ENCODE assay signal across 8 cellular contexts in genomic region chrX:154459843-154460242, GRCh38. TPM values are rescaled to one million over a fixed set of nuclear protein-coding genes. Genes with fewer than 3 reads are reported as not detected.
DNase-seq lines count a peak whose midpoint lies in the region; ATAC-seq and TF ChIP-seq lines count a peak whose summit lies in the region.

No MANE protein-coding gene starts in this region.

- DNase-seq in stimulated activated naive CD8-positive, alpha-beta T cell treated with anti-CD3 and anti-CD28 coated beads, Interleukin-15, Interleukin-2, amounts not matched to agents 100 U/mL and 50 U/mL, for 24 hours: no peak
- DNase-seq in ascending aorta (ENCODE audit: low spot score in 2 of 2): no peak
- no peak for DNase-seq in memory B cell (ENCODE audit: low spot score in 2 of 2)
- DNase-seq in upper lobe of right lung: no peak
- no peak for DNase-seq in occipital lobe (lab: John Stamatoyannopoulos, UW)
- DNase-seq in prostate gland (ENCODE audit: low spot score): no peak

- H3K4me3 ChIP-seq in ascending aorta (peak overlapping the region in 1 of 2 donors; percentile 89), upper lobe of right lung (no peak overlapping the region), prostate gland (peak overlapping the region in 1 of 2 donors; percentile 53)

- 47% methylated on average over 3 of the region's 14 CpGs for WGBS in prostate gland

- intact Hi-C loops in ascending aorta (cut with DNase I): no loop called here
- intact Hi-C loops in upper lobe of right lung (cut with DNase I): no loop called here
- intact Hi-C loops in prostate gland (cut with DNase I): no loop called here

- H3K36me3 ChIP-seq in ascending aorta (peaks cover 9 to 14% of the 10 kb centered on the region in 2 donors), upper lobe of right lung (no peaks in the 10 kb centered on the region), prostate gland (no peaks in the 10 kb centered on the region)

- TF ChIP-seq POLR2A in prostate gland (IDR thresholded peaks at IDR 0.05): no peak

- H3K4me3 Mint-ChIP-seq in stimulated activated naive CD8-positive, alpha-beta T cell treated with anti-CD3 and anti-CD28 coated beads, Interleukin-15, Interleukin-2, amounts not matched to agents 100 ng/mL and 50 ng/mL, for 24 hours: peak overlapping the region; percentile 82
- H3K4me3 Mint-ChIP-seq in memory B cell: peak overlapping the region; percentile 69

- H3K27me3 ChIP-seq in ascending aorta: no peaks in the 10 kb centered on the region
- no peaks in the 10 kb centered on the region for H3K27me3 ChIP-seq in upper lobe of right lung
- no peaks in the 10 kb centered on the region for H3K27me3 ChIP-seq in prostate gland (replicated peaks; ENCODE audit: insufficient read depth)

- H3K27ac Mint-ChIP-seq in stimulated activated naive CD8-positive, alpha-beta T cell treated with anti-CD3 and anti-CD28 coated beads, Interleukin-15, Interleukin-2, amounts not matched to agents 100 ng/mL and 50 ng/mL, for 24 hours: no peak overlapping the region
- no peak overlapping the region for H3K27ac Mint-ChIP-seq in memory B cell

- H3K27ac ChIP-seq in ascending aorta (peak overlapping the region; percentile 18 to 82), upper lobe of right lung (no peak overlapping the region), prostate gland (no peak overlapping the region)

- TF ChIP-seq CTCF in ascending aorta (IDR thresholded peaks at IDR 0.05) (no peak), upper lobe of right lung (IDR thresholded peaks at IDR 0.05) (no peak), prostate gland (IDR thresholded peaks at IDR 0.05) (no peak)

- H3K4me1 Mint-ChIP-seq in stimulated activated naive CD8-positive, alpha-beta T cell treated with anti-CD3 and anti-CD28 coated beads, Interleukin-15, Interleukin-2, amounts not matched to agents 100 ng/mL and 50 ng/mL, for 24 hours (ENCODE audit: low read depth): peaks cover 6% of the 10 kb centered on the region
- peaks cover 17% of the 10 kb centered on the region for H3K4me1 Mint-ChIP-seq in memory B cell

- no peaks in the 10 kb centered on the region for H3K27me3 Mint-ChIP-seq in stimulated activated naive CD8-positive, alpha-beta T cell treated with anti-CD3 and anti-CD28 coated beads, Interleukin-15, Interleukin-2, amounts not matched to agents 100 ng/mL and 50 ng/mL, for 24 hours
- H3K27me3 Mint-ChIP-seq in memory B cell: no peaks in the 10 kb centered on the region

- H3K9me3 ChIP-seq in ascending aorta (no peaks in the 10 kb centered on the region), upper lobe of right lung (no peaks in the 10 kb centered on the region), prostate gland (no peaks in the 10 kb centered on the region)

- ATAC-seq in stimulated activated naive CD8-positive, alpha-beta T cell treated with anti-CD3 and anti-CD28 coated beads, Interleukin-15, Interleukin-2, amounts not matched to agents 100 U/mL and 50 U/mL, for 24 hours: no peak
- no peak for ATAC-seq in memory B cell (ENCODE audit: low read depth)
- ATAC-seq in upper lobe of right lung: no peak
- no peak for ATAC-seq in GM21619 (IDR thresholded peaks at IDR 0.05; ENCODE audit: unreplicated experiment)

- no peaks in the 10 kb centered on the region for H3K9me3 Mint-ChIP-seq in stimulated activated naive CD8-positive, alpha-beta T cell treated with anti-CD3 and anti-CD28 coated beads, Interleukin-15, Interleukin-2, amounts not matched to agents 100 ng/mL and 50 ng/mL, for 24 hours
- no peaks in the 10 kb centered on the region for H3K9me3 Mint-ChIP-seq in memory B cell

- H3K4me1 ChIP-seq in ascending aorta (no peaks in the 10 kb centered on the region), upper lobe of right lung (no peaks in the 10 kb centered on the region), prostate gland (replicated peaks) (peaks cover 3% of the 10 kb centered on the region)

- H3K36me3 Mint-ChIP-seq in stimulated activated naive CD8-positive, alpha-beta T cell treated with anti-CD3 and anti-CD28 coated beads, Interleukin-15, Interleukin-2, amounts not matched to agents 100 ng/mL and 50 ng/mL, for 24 hours (ENCODE audit: low read depth): peaks cover 4% of the 10 kb centered on the region
- peaks cover 6% of the 10 kb centered on the region for H3K36me3 Mint-ChIP-seq in memory B cell

RNA-seq across cellular contexts. Expression of gene PLXNA3, which starts 1.8 kb away (rescaled TPM):
- total RNA-seq in ascending aorta (10.0 TPM), upper lobe of right lung (49.0 TPM), occipital lobe (14.5 TPM), prostate gland (10 to 100 TPM; 15.7 to 21.0 TPM)

RNA-seq across cellular contexts. Expression of gene FAM50A, which starts 15.9 kb away (rescaled TPM):
- total RNA-seq in ascending aorta: 52.4 TPM
- total RNA-seq in upper lobe of right lung: 82.0 TPM
- 13.1 TPM for total RNA-seq in occipital lobe
- total RNA-seq in prostate gland: 10 to 100 TPM; 32.9 to 35.8 TPM

RNA-seq across cellular contexts. Expression of gene LAGE3, which starts 19.2 kb away (rescaled TPM):
- total RNA-seq in ascending aorta: 52.0 TPM
- total RNA-seq in upper lobe of right lung: 15.1 TPM
- 13.4 TPM for total RNA-seq in occipital lobe
- total RNA-seq in prostate gland: 10 to 100 TPM; 39.1 to 44.2 TPM

RNA-seq across cellular contexts. Expression of gene GDI1, which starts 22.9 kb away (rescaled TPM):
- 67.4 TPM for total RNA-seq in ascending aorta
- total RNA-seq in upper lobe of right lung: 108 TPM
- total RNA-seq in occipital lobe: 192 TPM
- 100 to 1,000 TPM in 1 of 2 donors, 10 to 100 TPM in 1; 52.9 to 148 TPM for total RNA-seq in prostate gland

RNA-seq across cellular contexts. Expression of gene UBL4A, which starts 26.6 kb away (rescaled TPM):
- 127 TPM for total RNA-seq in ascending aorta
- 33.8 TPM for total RNA-seq in upper lobe of right lung
- total RNA-seq in occipital lobe: 33.7 TPM
- total RNA-seq in prostate gland: 10 to 100 TPM; 31.9 to 53.7 TPM

Comparison
In these comparisons a context has a peak if more than half of its experiments do, and no peak if none do; other contexts are left out.
1. H3K27ac ChIP-seq: peak in ascending aorta (2 of 2); none in upper lobe of right lung (single experiment) and prostate gland (0 of 2).